Comparison of ENCODE assay signal across 18 cellular contexts in the genomic region with DNA sequence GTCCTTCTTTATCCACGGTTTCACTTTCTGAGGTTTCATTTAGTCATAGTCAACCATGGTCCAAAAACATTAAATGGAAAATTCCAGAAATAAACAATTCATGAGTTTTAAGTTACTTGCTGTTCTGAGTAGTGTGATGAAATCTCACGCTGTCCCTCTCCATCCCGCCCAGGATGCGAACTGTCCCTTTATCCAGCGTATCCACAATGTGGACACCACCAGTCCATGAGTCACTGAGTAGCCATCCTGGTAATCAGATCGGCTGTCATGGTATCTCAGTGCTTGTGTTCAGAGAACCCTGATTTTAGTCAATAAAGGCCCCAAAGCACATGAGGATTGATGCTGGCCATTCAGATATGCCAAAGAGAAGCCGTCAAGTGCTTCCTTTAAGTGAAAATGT. TPM values are rescaled to one million over a fixed set of nuclear protein-coding genes. Genes with fewer than 3 reads are reported as not detected.
DNase-seq lines count a peak whose midpoint lies in the region; ATAC-seq lines count a peak whose summit lies in the region.
"Had no signal": no experiment of that assay in that cellular context is flagged by ENCODE, and none has a peak within 500 bp of the region (broad histone marks: within the 10 kb centered on the region; RNA-seq: fewer than 3 reads in every experiment).

No MANE protein-coding gene starts in this region.

- no peaks in the 10 kb centered on the region for H3K9me3 ChIP-seq in effector memory CD4-positive, alpha-beta T cell (ENCODE audit: control insufficient read depth, low read length)
- H3K9me3 ChIP-seq: MG63, psoas muscle, vagina had no signal

- H3K4me3 Mint-ChIP-seq in activated naive CD4-positive, alpha-beta T cell treated with anti-CD3 and anti-CD28 coated beads, Interleukin-2, amount 10 ng/mL, durations not matched to agents 7 days and 5 days, result peak overlapping the region; percentile 37
- peak overlapping the region; percentile 52 for H3K4me3 Mint-ChIP-seq in activated CD4-positive, alpha-beta memory T cell treated with anti-CD3 and anti-CD28 coated beads for 36 hours
- peak overlapping the region; percentile 96 for H3K4me3 Mint-ChIP-seq in stimulated activated effector memory CD8-positive, alpha-beta T cell treated with anti-CD3 and anti-CD28 coated beads, Interleukin-12 subunit alpha, Interleukin-12 subunit beta, amount 100 ng/mL, for 72 hours
- H3K4me3 Mint-ChIP-seq: WTC11 had no signal

- CTCF ChIA-PET in activated naive CD4-positive, alpha-beta T cell treated with anti-CD3 and anti-CD28 coated beads, Interleukin-2, amount 10 ng/mL, durations not matched to agents 7 days and 5 days (lab: Charles Lee), result no interaction called here
- CTCF ChIA-PET in activated CD4-positive, alpha-beta memory T cell treated with anti-CD3 and anti-CD28 coated beads for 36 hours (lab: Charles Lee), result no interaction called here

- no peak for DNase-seq in activated naive CD4-positive, alpha-beta T cell treated with anti-CD3 and anti-CD28 coated beads, Interleukin-2, amount 10 ng/mL, durations not matched to agents 7 days and 5 days
- DNase-seq in activated naive CD4-positive, alpha-beta T cell treated with anti-CD3 and anti-CD28 coated beads, Interleukin-2, amount 50 U/mL, for 16 hours, result no peak
- no peak for DNase-seq in activated CD4-positive, alpha-beta memory T cell treated with anti-CD3 and anti-CD28 coated beads for 36 hours
- DNase-seq in fibroblast of gingiva (ENCODE audit: low read depth) (peak; percentile 87), NCI-H2227 treated with DMSO at 0.1 percent for 48 hours (lab: John Stamatoyannopoulos, UW) (no peak), NCI-H82 treated with DMSO at 0.1 percent for 48 hours (lab: John Stamatoyannopoulos, UW; ENCODE audit: unreplicated experiment) (no peak)
- DNase-seq in stimulated activated effector memory CD8-positive, alpha-beta T cell treated with anti-CD3 and anti-CD28 coated beads, Interleukin-12 subunit alpha, Interleukin-12 subunit beta, amount 100 ng/mL, for 72 hours (ENCODE audit: low spot score in 2 of 2), result no peak
- DNase-seq in effector memory CD4-positive, alpha-beta T cell, result no peak
- DNase-seq: activated effector memory CD4-positive, alpha-beta T cell treated with anti-CD3 and anti-CD28 coated beads, Interleukin-2, amount 50 U/mL, for 16 hours; DMS79 treated with DMSO at 0.1 percent for 48 hours; GOT3; MG63; psoas muscle; stimulated activated CD4-positive, alpha-beta T cell treated with anti-CD3 and anti-CD28 coated beads, Interleukin-2, amount 100 ng/mL, for 24 hours had no signal

- peaks cover 84% of the 10 kb centered on the region for H3K36me3 Mint-ChIP-seq in activated naive CD4-positive, alpha-beta T cell treated with anti-CD3 and anti-CD28 coated beads, Interleukin-2, amount 10 ng/mL, durations not matched to agents 7 days and 5 days
- H3K36me3 Mint-ChIP-seq in activated CD4-positive, alpha-beta memory T cell treated with anti-CD3 and anti-CD28 coated beads for 36 hours, result peaks cover 49% of the 10 kb centered on the region
- peaks cover 64% of the 10 kb centered on the region for H3K36me3 Mint-ChIP-seq in stimulated activated effector memory CD8-positive, alpha-beta T cell treated with anti-CD3 and anti-CD28 coated beads, Interleukin-12 subunit alpha, Interleukin-12 subunit beta, amount 100 ng/mL, for 72 hours
- H3K36me3 Mint-ChIP-seq: WTC11 had no signal

- H3K36me3 ChIP-seq in effector memory CD4-positive, alpha-beta T cell (ENCODE audit: control insufficient read depth, insufficient read depth, low read length), result no peaks in the 10 kb centered on the region

- H3K27me3 ChIP-seq in effector memory CD4-positive, alpha-beta T cell (replicated peaks; ENCODE audit: control insufficient read depth, insufficient read depth, low read length, poor library complexity, severe bottlenecking), result no peaks in the 10 kb centered on the region
- H3K27me3 ChIP-seq: MG63, vagina had no signal

- H3K9me3 Mint-ChIP-seq in activated naive CD4-positive, alpha-beta T cell treated with anti-CD3 and anti-CD28 coated beads, Interleukin-2, amount 10 ng/mL, durations not matched to agents 7 days and 5 days, result no peaks in the 10 kb centered on the region
- no peaks in the 10 kb centered on the region for H3K9me3 Mint-ChIP-seq in activated CD4-positive, alpha-beta memory T cell treated with anti-CD3 and anti-CD28 coated beads for 36 hours
- no peaks in the 10 kb centered on the region for H3K9me3 Mint-ChIP-seq in stimulated activated effector memory CD8-positive, alpha-beta T cell treated with anti-CD3 and anti-CD28 coated beads, Interleukin-12 subunit alpha, Interleukin-12 subunit beta, amount 100 ng/mL, for 72 hours

- peaks cover 84% of the 10 kb centered on the region for H3K4me1 Mint-ChIP-seq in activated naive CD4-positive, alpha-beta T cell treated with anti-CD3 and anti-CD28 coated beads, Interleukin-2, amount 10 ng/mL, durations not matched to agents 7 days and 5 days
- H3K4me1 Mint-ChIP-seq in activated CD4-positive, alpha-beta memory T cell treated with anti-CD3 and anti-CD28 coated beads for 36 hours (ENCODE audit: low read depth), result peaks cover 78% of the 10 kb centered on the region
- H3K4me1 Mint-ChIP-seq in stimulated activated effector memory CD8-positive, alpha-beta T cell treated with anti-CD3 and anti-CD28 coated beads, Interleukin-12 subunit alpha, Interleukin-12 subunit beta, amount 100 ng/mL, for 72 hours, result peaks cover 81% of the 10 kb centered on the region

- no peak overlapping the region for H3K27ac Mint-ChIP-seq in activated naive CD4-positive, alpha-beta T cell treated with anti-CD3 and anti-CD28 coated beads, Interleukin-2, amount 10 ng/mL, durations not matched to agents 7 days and 5 days
- H3K27ac Mint-ChIP-seq in activated CD4-positive, alpha-beta memory T cell treated with anti-CD3 and anti-CD28 coated beads for 36 hours, result peak overlapping the region; percentile 94
- H3K27ac Mint-ChIP-seq in stimulated activated effector memory CD8-positive, alpha-beta T cell treated with anti-CD3 and anti-CD28 coated beads, Interleukin-12 subunit alpha, Interleukin-12 subunit beta, amount 100 ng/mL, for 72 hours, result no peak overlapping the region
- H3K27ac Mint-ChIP-seq: WTC11 had no signal

- POLR2A ChIA-PET in activated CD4-positive, alpha-beta memory T cell treated with anti-CD3 and anti-CD28 coated beads for 36 hours (lab: Charles Lee), result no interaction called here

- H3K27ac ChIP-seq in effector memory CD4-positive, alpha-beta T cell (ENCODE audit: insufficient read depth, low read length, poor library complexity, severe bottlenecking), result no peak overlapping the region
- H3K27ac ChIP-seq: HL-60, psoas muscle, vagina had no signal

- peaks cover 33% of the 10 kb centered on the region for H3K4me1 ChIP-seq in effector memory CD4-positive, alpha-beta T cell (ENCODE audit: control insufficient read depth, insufficient read depth, low read length, poor library complexity, severe bottlenecking)

- H3K27me3 Mint-ChIP-seq in activated naive CD4-positive, alpha-beta T cell treated with anti-CD3 and anti-CD28 coated beads, Interleukin-2, amount 10 ng/mL, durations not matched to agents 7 days and 5 days, result no peaks in the 10 kb centered on the region
- H3K27me3 Mint-ChIP-seq in activated CD4-positive, alpha-beta memory T cell treated with anti-CD3 and anti-CD28 coated beads for 36 hours, result no peaks in the 10 kb centered on the region

- H3K4me3 ChIP-seq in effector memory CD4-positive, alpha-beta T cell (ENCODE audit: insufficient read depth, low read depth, low read length, poor library complexity, severe bottlenecking), result no peak overlapping the region
- H3K4me3 ChIP-seq: MG63, psoas muscle, vagina had no signal

- intact Hi-C loops in activated CD4-positive, alpha-beta memory T cell treated with anti-CD3 and anti-CD28 coated beads for 36 hours (cut with micrococcal nuclease), result no loop called here

- ATAC-seq in stimulated activated effector memory CD8-positive, alpha-beta T cell treated with anti-CD3 and anti-CD28 coated beads, Interleukin-12 subunit alpha, Interleukin-12 subunit beta, amount 100 ng/mL, for 72 hours, result no peak
- ATAC-seq: esophagus mucosa, WTC11 had no signal

RNA-seq across cellular contexts. Expression of a gene that starts 3.7 kb away (rescaled TPM):
- 10 to 100 TPM; 41.9 to 44.1 TPM for total RNA-seq in activated CD4-positive, alpha-beta memory T cell treated with anti-CD3 and anti-CD28 coated beads for 36 hours

Comparison
In these comparisons a context has a peak if more than half of its experiments do, and no peak if none do; other contexts are left out.
1. H3K4me3 Mint-ChIP-seq: peak in every context shown above with its lines; median percentile 96 in stimulated activated effector memory CD8-positive, alpha-beta T cell treated with anti-CD3 and anti-CD28 coated beads, Interleukin-12 subunit alpha, Interleukin-12 subunit beta, amount 100 ng/mL, for 72 hours; 52 in activated CD4-positive, alpha-beta memory T cell treated with anti-CD3 and anti-CD28 coated beads for 36 hours; 37 in activated naive CD4-positive, alpha-beta T cell treated with anti-CD3 and anti-CD28 coated beads, Interleukin-2, amount 10 ng/mL, durations not matched to agents 7 days and 5 days.